13 cellular contexts compared by ENCODE assay signal in the genomic region with DNA sequence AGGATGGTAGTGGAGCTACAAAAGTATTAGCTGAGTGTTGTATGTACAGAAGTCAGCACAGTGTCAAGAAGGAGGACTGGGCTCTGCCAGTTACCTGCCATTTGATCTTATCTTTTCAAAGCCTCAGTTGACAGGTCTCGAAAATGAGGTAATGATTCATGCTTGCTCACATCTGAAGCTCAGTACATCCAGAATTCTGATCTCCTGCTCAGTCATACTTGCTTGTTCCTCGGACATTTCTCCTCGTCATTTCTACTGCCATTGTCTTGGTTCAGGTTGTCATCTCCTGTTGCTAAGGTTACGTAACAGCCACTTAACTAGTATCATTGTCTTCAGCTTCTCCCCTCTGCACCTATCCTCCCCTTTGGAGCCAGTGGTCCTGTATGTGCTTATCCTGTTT.
A peak's percentile ranks its signal among the peaks of the same experiment; 100 is the strongest.
DNase-seq lines count a peak whose midpoint lies in the region; ATAC-seq, FAIRE-seq and TF ChIP-seq lines count a peak whose summit lies in the region.
"Had no signal": no experiment of that assay in that cellular context is flagged by ENCODE, and none has a peak within 500 bp of the region (broad histone marks: within the 10 kb centered on the region; RNA-seq: fewer than 3 reads in every experiment).

No MANE protein-coding gene starts in this region.

- DNase-seq in A549 (ENCODE audit: low read depth in 1 of 2, low spot score in 1 of 2) (peak; percentile 35 to 50), NCI-H146 treated with DMSO at 0.1 percent for 48 hours (lab: John Stamatoyannopoulos, UW; ENCODE audit: unreplicated experiment) (peak; percentile 70), body of pancreas (no peak), left kidney (ENCODE audit: low read depth, low spot score) (peak; percentile 13), superior temporal gyrus (ENCODE audit: extremely low spot score) (no peak), OCI-M1 (lab: John Stamatoyannopoulos, UW) (no peak), NCI-H2081 (lab: John Stamatoyannopoulos, UW) (no peak)
- no peak for DNase-seq in effector memory CD4-positive, alpha-beta T cell
- DNase-seq: activated naive CD4-positive, alpha-beta T cell; CD4-positive, alpha-beta T cell; NCI-H2171 treated with DMSO at 0.1 percent for 48 hours; T-helper 9 cell had no signal

- 38% methylated on average over 4 of the region's 4 CpGs for whole genome bisulfite sequencing in A549 (ENCODE audit: missing lambda C conversion rate)
- 62 to 80% methylated on average over 4 of the region's 4 CpGs for WGBS in body of pancreas, 2 donors

- FAIRE-seq in A549 (lab: Jason Lieb, UNC): no peak

- TF ChIP-seq POLR2A in A549 (IDR thresholded peaks at IDR 0.05; ENCODE audit: low read length): no peak
- TF ChIP-seq POLR2A in body of pancreas (IDR thresholded peaks at IDR 0.05): no peak

- peak overlapping the region in 1 of 2 experiments; percentile 70; a peak in 3 of 6 replicates for H3K27ac ChIP-seq in A549
- H3K27ac ChIP-seq in body of pancreas: no peak overlapping the region
- H3K27ac ChIP-seq in effector memory CD4-positive, alpha-beta T cell (ENCODE audit: insufficient read depth, low read length, poor library complexity, severe bottlenecking): no peak overlapping the region

- H3K9me3 ChIP-seq in A549: no peaks in the 10 kb centered on the region
- H3K9me3 ChIP-seq in body of pancreas: no peaks in the 10 kb centered on the region
- no peaks in the 10 kb centered on the region for H3K9me3 ChIP-seq in effector memory CD4-positive, alpha-beta T cell (ENCODE audit: control insufficient read depth, low read length)
- H3K9me3 ChIP-seq: HAP-1 had no signal

- peaks cover 44% of the 10 kb centered on the region for H3K4me1 ChIP-seq in A549
- peaks cover 17% of the 10 kb centered on the region for H3K4me1 ChIP-seq in body of pancreas
- H3K4me1 ChIP-seq in effector memory CD4-positive, alpha-beta T cell (ENCODE audit: control insufficient read depth, insufficient read depth, low read length, poor library complexity, severe bottlenecking): no peaks in the 10 kb centered on the region
- H3K4me1 ChIP-seq: HAP-1 had no signal

- POLR2A ChIA-PET in A549 (lab: Yijun Ruan, JAX): interaction anchor here (1.4 kb wide), 1 partner anchor 90 kb away, joined by 4 read pairs; a partner anchor contains a TSS

- TF ChIP-seq CTCF in A549 (IDR thresholded peaks at IDR 0.05) (no peak), body of pancreas (IDR thresholded peaks at IDR 0.05) (no peak)

- TF ChIP-seq EP300 in A549 (IDR thresholded peaks at IDR 0.05): no peak

- intact Hi-C loops in body of pancreas (cut with DNase I): no loop called here

- peak; percentile 45 to 52; a peak in 4 of 6 replicates for ATAC-seq in A549
- peak; percentile 47 for ATAC-seq in body of pancreas

- H3K4me3 ChIP-seq in A549: no peak overlapping the region
- H3K4me3 ChIP-seq in body of pancreas: no peak overlapping the region
- H3K4me3 ChIP-seq in effector memory CD4-positive, alpha-beta T cell (ENCODE audit: insufficient read depth, low read depth, low read length, poor library complexity, severe bottlenecking): no peak overlapping the region
- H3K4me3 ChIP-seq: HAP-1 had no signal

- no peaks in the 10 kb centered on the region for H3K36me3 ChIP-seq in body of pancreas (replicated peaks in 1 of 2; ENCODE audit: insufficient read depth in 1 of 2, low read depth in 2 of 2)
- H3K36me3 ChIP-seq in effector memory CD4-positive, alpha-beta T cell (ENCODE audit: control insufficient read depth, insufficient read depth, low read length): no peaks in the 10 kb centered on the region
- H3K36me3 ChIP-seq: HAP-1 had no signal

- CTCF ChIA-PET in A549 (lab: Yijun Ruan, JAX): interaction anchor here (0.7 to 2.1 kb wide), 7 partner anchors 9 to 1018 kb away, joined by 3 to 6 read pairs (median 4); no protein-coding TSS in a partner anchor

- no peaks in the 10 kb centered on the region for H3K27me3 ChIP-seq in body of pancreas
- H3K27me3 ChIP-seq in effector memory CD4-positive, alpha-beta T cell (replicated peaks; ENCODE audit: control insufficient read depth, insufficient read depth, low read length, poor library complexity, severe bottlenecking): no peaks in the 10 kb centered on the region

- peak overlapping the region; percentile 21 for H3K4me2 ChIP-seq in A549

- TF ChIP-seq RAD21 in A549 (conservative IDR thresholded peaks at IDR 0.05 in 1 of 2, IDR thresholded peaks at IDR 0.05 in 1 of 2): no peak

TF ChIP-seq in A549, 52 proteins besides CTCF, POLR2A, EP300 and RAD21:
- TF ChIP-seq NPAS2 (CRISPR knock-in tag; IDR thresholded peaks at IDR 0.05; ENCODE audit: borderline replicate concordance): no peak
- no peak for TF ChIP-seq SREBF2 (IDR thresholded peaks at IDR 0.05)
- TF ChIP-seq ZC3H11A (IDR thresholded peaks at IDR 0.05): no peak
- 0 out of 4 replicates have a peak, but pooled peaks have one; percentile 8 to 22 for TF ChIP-seq CEBPB (IDR thresholded peaks at IDR 0.05)
- no peak for TF ChIP-seq HDAC2 (IDR thresholded peaks at IDR 0.05)

Comparison
In these comparisons a context has a peak if more than half of its experiments do, and no peak if none do; other contexts are left out.
1. DNase-seq: peak in A549 (2 of 2), NCI-H146 treated with DMSO at 0.1 percent for 48 hours (single experiment) and left kidney (single experiment); none in body of pancreas (0 of 4), superior temporal gyrus (single experiment), effector memory CD4-positive, alpha-beta T cell (0 of 3), OCI-M1 (single experiment) and NCI-H2081 (0 of 2).